19 cellular contexts compared by ENCODE assay signal in genomic region chr5:159419567-159419966, GRCh38.
DNase-seq lines count a peak whose midpoint lies in the region; ATAC-seq, FAIRE-seq and TF ChIP-seq lines count a peak whose summit lies in the region.
"Had no signal": no experiment of that assay in that cellular context is flagged by ENCODE, and none has a peak within 500 bp of the region (broad histone marks: within the 10 kb centered on the region; RNA-seq: fewer than 3 reads in every experiment).

No MANE protein-coding gene starts in this region.

- no peaks in the 10 kb centered on the region for H3K9me3 Mint-ChIP-seq in Calu3 (ENCODE audit: low read depth, unreplicated experiment)

- no peak overlapping the region for H3K4ac ChIP-seq in H1 (replicated peaks; ENCODE audit: insufficient read length, low read depth, low read length)

- no peak overlapping the region for H3K27ac Mint-ChIP-seq in Calu3 (ENCODE audit: unreplicated experiment)

- intact Hi-C loops in Calu3 (cut with micrococcal nuclease; ENCODE audit: unreplicated experiment) (no loop called here), aorta (cut with DNase I) (no loop called here)

- H3K27me3 ChIP-seq in OCI-LY3 (ENCODE audit: low read depth, low read length) (no peaks in the 10 kb centered on the region), H1 (replicated peaks in 1 of 4; ENCODE audit: control insufficient read depth in 3 of 4, extremely low read depth in 1 of 4, insufficient read depth in 3 of 4, low read length in 3 of 4) (peaks cover 0 to 1% (median 0%) of the 10 kb centered on the region in 4 experiments; a peak in 1 of 7 replicates), aorta (ENCODE audit: control insufficient read depth in 1 of 2, insufficient read depth in 2 of 2, low read length in 1 of 2) (no peaks in the 10 kb centered on the region)
- H3K27me3 ChIP-seq: BLaER1 treated with 17β-estradiol and CSF1 and Interleukin-3, amounts not matched to agents 10 nM and 100 nM; Peyer's patch; testis had no signal

- H3K56ac ChIP-seq in H1 (replicated peaks; ENCODE audit: insufficient read length, low read depth, low read length), result no peak overlapping the region

- TF ChIP-seq RAD21 in H1 (IDR thresholded peaks at IDR 0.05 in 1 of 2, conservative IDR thresholded peaks at IDR 0.05 in 1 of 2; ENCODE audit: low read depth in 2 of 2, low read length in 2 of 2), result peak; percentile 14 to 36; a peak in 3 of 4 replicates

- H3K79me2 ChIP-seq in OCI-LY3 (ENCODE audit: low read length) (peaks cover 9% of the 10 kb centered on the region), H1 (ENCODE audit: control insufficient read depth in 1 of 2, insufficient read depth in 2 of 2, low read length in 2 of 2) (no peaks in the 10 kb centered on the region)

- 91% methylated on average over 5 of the region's 5 CpGs; no CpG with 5 or more reads in 1 of the 2 experiments for WGBS in H1 (ENCODE audit: extremely low coverage in 1 of 2, insufficient coverage in 1 of 2, insufficient read length in 1 of 2, insufficient replicate concordance in 2 of 2, low coverage in 1 of 2, low lambda C conversion rate in 2 of 2, missing lambda C conversion rate in 1 of 2), 2 experiments
- WGBS in aorta, 2 donors, result 68 to 72% methylated on average over 5 of the region's 5 CpGs

- no peak overlapping the region for H4K5ac ChIP-seq in H1 (ENCODE audit: insufficient read length, low read depth, low read length)

- BruUV-seq in Calu3 (replicated peaks; lab: Mats Ljungman, UMichigan), result no TSS peak

- no peak for TF ChIP-seq EP300 in H1 (IDR thresholded peaks at IDR 0.05; ENCODE audit: borderline replicate concordance in 1 of 2, low read depth in 2 of 2, low read length in 2 of 2)

- H2AFZ ChIP-seq in OCI-LY3 (ENCODE audit: low read depth, low read length) (no peak overlapping the region), H1 (ENCODE audit: low read length) (no peak overlapping the region)

- no peaks in the 10 kb centered on the region for H3K4me1 Mint-ChIP-seq in Calu3 (ENCODE audit: low read depth, unreplicated experiment)

- no peak overlapping the region for H4K91ac ChIP-seq in H1 (replicated peaks; ENCODE audit: insufficient read length, low read length)

- no peak overlapping the region for H2BK15ac ChIP-seq in H1 (ENCODE audit: low read length)

- no peak overlapping the region for H3K4me3 ChIP-seq in OCI-LY3 (ENCODE audit: low read length)
- no peak overlapping the region for H3K4me3 ChIP-seq in H1 (ENCODE audit: extremely low read depth in 1 of 4, insufficient read depth in 2 of 4, low read depth in 3 of 4, low read length in 4 of 4)
- no peak overlapping the region for H3K4me3 ChIP-seq in aorta (ENCODE audit: low read length in 2 of 2)
- H3K4me3 ChIP-seq: BLaER1 treated with 17β-estradiol and CSF1 and Interleukin-3, amounts not matched to agents 10 nM and 100 nM; left ventricle myocardium inferior; Peyer's patch; testis had no signal

- no peak overlapping the region for H4K8ac ChIP-seq in H1 (ENCODE audit: extremely low read depth, insufficient read depth, low read length)

- no peak overlapping the region for H2BK120ac ChIP-seq in H1 (replicated peaks; ENCODE audit: low read depth, low read length)

- no peaks in the 10 kb centered on the region; the same call in 1 of the 2 replicates for H3K23me2 ChIP-seq in H1 (ENCODE audit: low read depth, low read length)

- no peak overlapping the region for H3K18ac ChIP-seq in H1 (ENCODE audit: extremely low read depth, low read length)

- TF ChIP-seq POLR2A in H1 (IDR thresholded peaks at IDR 0.05; ENCODE audit: control extremely low read depth in 1 of 2, low read depth in 2 of 2, low read length in 2 of 2), result no peak

- H3K14ac ChIP-seq in H1 (ENCODE audit: insufficient read length), result no peak overlapping the region

- CTCF ChIA-PET in Calu3 (lab: Charles Lee), result no interaction called here
- CTCF ChIA-PET in H1 (lab: Charles Lee; ENCODE audit: partially characterized antibody), result interaction anchor here (0.7 to 4.1 kb wide), 7 partner anchors 10 to 567 kb away, joined by 3 to 30 read pairs (median 3); no protein-coding TSS in a partner anchor

- H2BK12ac ChIP-seq in H1 (ENCODE audit: low read depth, low read length), result no peak overlapping the region

- H2BK20ac ChIP-seq in H1 (ENCODE audit: low read length), result no peak overlapping the region

- peaks cover 33% of the 10 kb centered on the region for H3K36me3 ChIP-seq in OCI-LY3 (replicated peaks; ENCODE audit: low read depth, low read length)
- H3K36me3 ChIP-seq in H1 (ENCODE audit: control insufficient read depth in 2 of 4, insufficient read depth in 4 of 4, low read length in 3 of 4), result no peaks in the 10 kb centered on the region
- H3K36me3 ChIP-seq in aorta (ENCODE audit: control insufficient read depth in 1 of 2, insufficient read depth in 2 of 2, low read length in 1 of 2), result no peaks in the 10 kb centered on the region
- H3K36me3 ChIP-seq: BLaER1 treated with 17β-estradiol and CSF1 and Interleukin-3, amounts not matched to agents 10 nM and 100 nM; left ventricle myocardium inferior; Peyer's patch had no signal

- H4K20me1 ChIP-seq in OCI-LY3 (ENCODE audit: insufficient read depth, low read length) (no peaks in the 10 kb centered on the region), H1 (replicated peaks in 1 of 2; ENCODE audit: control insufficient read depth in 1 of 2, insufficient read depth in 2 of 2, low read length in 2 of 2) (no peaks in the 10 kb centered on the region)
- H4K20me1 ChIP-seq: BLaER1 treated with 17β-estradiol and CSF1 and Interleukin-3, amounts not matched to agents 10 nM and 100 nM had no signal

- POLR2A ChIA-PET in H1 (lab: Charles Lee; ENCODE audit: partially characterized antibody), result no interaction called here

- ATAC-seq in HG02678 (IDR thresholded peaks at IDR 0.05; ENCODE audit: unreplicated experiment) (no peak), aorta (ENCODE audit: low FRiP score) (no peak)

- DNase-seq in Calu3 (peak; percentile 37), H1 (ENCODE audit: low read depth in 1 of 2, low spot score in 2 of 2) (no peak), aorta (no peak), ecto neural progenitor cell (ENCODE audit: low spot score) (no peak)
- DNase-seq: amniotic stem cell; left ventricle myocardium inferior; NCI-H1694 treated with DMSO at 0.1 percent for 48 hours; NCI-H510A; Peyer's patch; stimulated activated CD4-positive, alpha-beta T cell treated with anti-CD3 and anti-CD28 coated beads, Interleukin-4, amount 100 ng/mL, for 24 hours; stimulated activated CD8-positive, alpha-beta memory T cell treated with anti-CD3 and anti-CD28 coated beads, Interleukin-4, amount 100 ng/mL, for 48 hours; testis had no signal

- no peaks in the 10 kb centered on the region for H3K9me3 ChIP-seq in OCI-LY3 (ENCODE audit: insufficient read depth, low read length)
- no peaks in the 10 kb centered on the region for H3K9me3 ChIP-seq in H1 (ENCODE audit: insufficient read depth in 2 of 2, low read depth in 1 of 2, low read length in 1 of 2)
- no peaks in the 10 kb centered on the region for H3K9me3 ChIP-seq in aorta (ENCODE audit: control insufficient read depth, low read length)
- H3K9me3 ChIP-seq: left ventricle myocardium inferior, Peyer's patch, testis had no signal

- H3K27me3 Mint-ChIP-seq in Calu3 (ENCODE audit: unreplicated experiment), result no peaks in the 10 kb centered on the region

- peak overlapping the region; percentile 100 for H3K27ac ChIP-seq in OCI-LY3 (ENCODE audit: low read length)
- no peak overlapping the region for H3K27ac ChIP-seq in H1 (ENCODE audit: low read depth, low read length)
- H3K27ac ChIP-seq in aorta (ENCODE audit: low read depth in 1 of 2, low read length in 2 of 2), result no peak overlapping the region
- H3K27ac ChIP-seq: BLaER1 treated with 17β-estradiol and CSF1 and Interleukin-3, amounts not matched to agents 10 nM and 100 nM; left ventricle myocardium inferior; Peyer's patch; testis had no signal

- no peak overlapping the region for H2BK5ac ChIP-seq in H1 (ENCODE audit: low read depth, low read length)

- H2AK5ac ChIP-seq in H1 (ENCODE audit: low read depth, low read length), result no peak overlapping the region

- no peak overlapping the region for H3K23ac ChIP-seq in H1 (ENCODE audit: insufficient read length)

- H3K4me1 ChIP-seq in OCI-LY3 (ENCODE audit: low read length) (peaks cover 81% of the 10 kb centered on the region), H1 (replicated peaks in 1 of 4; ENCODE audit: control insufficient read depth in 3 of 4, insufficient read depth in 4 of 4, low read length in 3 of 4) (no peaks in the 10 kb centered on the region), aorta (ENCODE audit: control insufficient read depth in 1 of 2, insufficient read depth in 2 of 2, low read length in 2 of 2) (no peaks in the 10 kb centered on the region)
- H3K4me1 ChIP-seq: left ventricle myocardium inferior, Peyer's patch, testis had no signal

- TF ChIP-seq CTCF in Calu3 (IDR thresholded peaks at IDR 0.05; ENCODE audit: unreplicated experiment) (peak; percentile 24), GM12872 (IDR thresholded peaks at IDR 0.05; ENCODE audit: insufficient read depth, low read depth, low read length) (peak; percentile 31; the same call in 2 of the 3 replicates), OCI-LY3 (IDR thresholded peaks at IDR 0.05; ENCODE audit: low read depth, low read length) (peak; percentile 12; the same call in 1 of the 2 replicates), H1 (IDR thresholded peaks at IDR 0.05; ENCODE audit: control extremely low read depth in 1 of 3, insufficient read depth in 1 of 3, low read depth in 1 of 3, low read length in 3 of 3) (peak; percentile 39 to 48 (median 43))

- FAIRE-seq in H1 (lab: Jason Lieb, UNC), result no peak
- FAIRE-seq: endometrium, frontal cortex, GM12892 had no signal

- H3K4me2 ChIP-seq in OCI-LY3 (ENCODE audit: low read length), result no peak overlapping the region
- no peak overlapping the region for H3K4me2 ChIP-seq in H1 (ENCODE audit: insufficient read depth in 1 of 2, low read depth in 2 of 2, low read length in 2 of 2)
- H3K4me2 ChIP-seq: BLaER1 treated with 17β-estradiol and CSF1 and Interleukin-3, amounts not matched to agents 10 nM and 100 nM had no signal

- no peaks in the 10 kb centered on the region for H3K36me3 Mint-ChIP-seq in Calu3 (ENCODE audit: insufficient read depth, unreplicated experiment)

- no peaks in the 10 kb centered on the region for H3K79me1 ChIP-seq in H1 (ENCODE audit: low read depth, low read length)

- H3K9ac ChIP-seq in OCI-LY3 (ENCODE audit: low read length) (peak overlapping the region; percentile 7; the same call in 1 of the 2 replicates), H1 (replicated peaks in 1 of 4; ENCODE audit: extremely low read depth in 1 of 4, low read depth in 3 of 4, low read length in 3 of 4) (no peak overlapping the region)
- H3K9ac ChIP-seq: BLaER1 treated with 17β-estradiol and CSF1 and Interleukin-3, amounts not matched to agents 10 nM and 100 nM had no signal

- H3K4me3 Mint-ChIP-seq in Calu3 (ENCODE audit: low read depth, unreplicated experiment), result no peak overlapping the region

TF ChIP-seq in H1, 55 proteins besides CTCF, POLR2A, EP300 and RAD21 (continues in another document):
- TF ChIP-seq BACH1 (IDR thresholded peaks at IDR 0.05; ENCODE audit: low read length), result no peak
- TF ChIP-seq SRF (IDR thresholded peaks at IDR 0.05; ENCODE audit: low read depth, low read length), result no peak
- TF ChIP-seq SAP30 (IDR thresholded peaks at IDR 0.05; ENCODE audit: insufficient read depth, insufficient replicate concordance, low read length), result no peak
- TF ChIP-seq GTF2F1 (IDR thresholded peaks at IDR 0.05; ENCODE audit: borderline replicate concordance, low read depth, low read length), result no peak
- TF ChIP-seq BRCA1 (IDR thresholded peaks at IDR 0.05; ENCODE audit: low read depth, low read length), result no peak
